Comparison of ENCODE assay signal across 21 cellular contexts in the genomic region with DNA sequence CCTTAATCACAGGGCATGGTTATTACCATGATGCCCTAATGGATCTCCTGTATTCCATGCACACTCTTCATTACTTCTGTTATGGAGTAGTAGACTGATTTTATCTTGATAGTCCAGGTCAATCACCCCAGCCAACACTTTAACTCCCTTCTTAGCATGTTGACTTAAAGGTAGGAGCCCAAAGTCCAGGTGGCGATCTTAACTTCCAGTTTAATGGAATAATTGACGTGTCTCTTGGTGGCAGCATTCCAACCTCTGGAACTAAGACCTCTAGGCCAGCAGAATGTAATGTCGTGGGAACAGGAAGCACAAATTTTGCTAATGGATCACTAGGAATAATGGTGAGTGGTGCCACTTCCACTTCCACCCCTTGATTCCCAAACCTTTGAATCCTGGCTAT.
DNase-seq lines count a peak whose midpoint lies in the region; ATAC-seq, FAIRE-seq and TF ChIP-seq lines count a peak whose summit lies in the region.
"Had no signal": no experiment of that assay in that cellular context is flagged by ENCODE, and none has a peak within 500 bp of the region (broad histone marks: within the 10 kb centered on the region; RNA-seq: fewer than 3 reads in every experiment).

No MANE protein-coding gene starts in this region.

- ATAC-seq in HepG2 = no peak
- ATAC-seq in GM21786 (IDR thresholded peaks at IDR 0.05; ENCODE audit: unreplicated experiment) = no peak
- no peak for ATAC-seq in heart left ventricle
- ATAC-seq: CD8-positive, alpha-beta T cell had no signal

- POLR2A ChIA-PET in HepG2 (lab: Yijun Ruan, JAX) = no interaction called here

- FAIRE-seq in HepG2 (lab: Jason Lieb, UNC) = no peak
- FAIRE-seq: A204.1, D721Med, G401.6, GM12891, GM19239 had no signal

- H4K20me1 ChIP-seq in HepG2 (ENCODE audit: insufficient read depth, low read length) = no peaks in the 10 kb centered on the region
- H4K20me1 ChIP-seq: BLaER1 had no signal

- DNase-seq in HepG2 (ENCODE audit: low spot score) (no peak), mucosa of gallbladder (ENCODE audit: low spot score) (peak; percentile 77), CD1c-positive myeloid dendritic cell (ENCODE audit: extremely low spot score) (no peak), heart left ventricle (no peak)
- DNase-seq: 8988T; ACHN; BE2C; C1 segment of cervical spinal cord; Caco-2; Calu3; CD4-positive, alpha-beta T cell; CD8-positive, alpha-beta T cell; DMS79 treated with DMSO at 0.1 percent for 48 hours; GF-D8 had no signal

- H3K36me3 ChIP-seq in HepG2 (replicated peaks in 1 of 2; ENCODE audit: control insufficient read depth in 1 of 2, insufficient read depth in 2 of 2, low read length in 2 of 2) (no peaks in the 10 kb centered on the region), heart left ventricle (no peaks in the 10 kb centered on the region)
- H3K36me3 ChIP-seq: BE2C, BLaER1 had no signal

- TF ChIP-seq POLR2A in HepG2 (IDR thresholded peaks at IDR 0.05; ENCODE audit: insufficient read depth in 1 of 2, low read depth in 2 of 2, low read length in 2 of 2) (no peak), heart left ventricle (IDR thresholded peaks at IDR 0.05) (no peak)

- TF ChIP-seq RAD21 in HepG2 (CRISPR knock-in tag; IDR thresholded peaks at IDR 0.05) = no peak

- in situ Hi-C loops in HepG2 (cut with HindIII; ENCODE audit: extremely low pct_ligation_motif_present, low pct_unique_long_range_greater_than_20kb) = no loop called here

- BruUV-seq in HepG2 (replicated peaks; lab: Mats Ljungman, UMichigan) = no TSS peak

- H3K4me2 ChIP-seq in HepG2 (ENCODE audit: low read depth, low read length) = no peak overlapping the region
- H3K4me2 ChIP-seq: BLaER1 had no signal

- WGBS in HepG2 (ENCODE audit: low lambda C conversion rate) = 0% methylated on average over 3 of the region's 3 CpGs
- 71 to 86% (median 77%) methylated on average over 3 of the region's 3 CpGs for WGBS in heart left ventricle, 4 donors

- TF ChIP-seq EP300 in HepG2 (IDR thresholded peaks at IDR 0.05; ENCODE audit: low read depth in 2 of 2, low read length in 2 of 2) = no peak
- no peak for TF ChIP-seq EP300 in HepG2 (CRISPR knock-in tag; IDR thresholded peaks at IDR 0.05; ENCODE audit: borderline replicate concordance)

- intact Hi-C loops in HepG2 (cut with micrococcal nuclease; ENCODE audit: unreplicated experiment) (no loop called here), heart left ventricle (cut with DNase I) (no loop called here)

- H3K9me3 ChIP-seq in HepG2 (ENCODE audit: low read length) = peaks cover 64% of the 10 kb centered on the region
- H3K9me3 ChIP-seq in heart left ventricle = peaks cover 0 to 8% (median 0%) of the 10 kb centered on the region in 12 donors
- H3K9me3 ChIP-seq: BE2C, Caco-2 had no signal

- CTCF ChIA-PET in HepG2 (lab: Yijun Ruan, JAX; ENCODE audit: low intra/inter-chr PET ratio, low total read pairs) = no interaction called here

- no peaks in the 10 kb centered on the region for H3K79me2 ChIP-seq in HepG2 (ENCODE audit: insufficient read depth, low read length)

- no peak for TF ChIP-seq CTCF in HepG2 (CRISPR knock-in tag; IDR thresholded peaks at IDR 0.05)
- TF ChIP-seq CTCF in heart left ventricle (IDR thresholded peaks at IDR 0.05) = no peak

- H3K4me3 ChIP-seq in HepG2 (replicated peaks in 1 of 3; ENCODE audit: insufficient read depth in 1 of 3, low read depth in 2 of 3, low read length in 3 of 3) (no peak overlapping the region), heart left ventricle (no peak overlapping the region)
- H3K4me3 ChIP-seq: BLaER1 had no signal

- H3K27me3 ChIP-seq in HepG2 (ENCODE audit: control insufficient read depth in 1 of 2, insufficient read depth in 2 of 2, low read length in 2 of 2) (no peaks in the 10 kb centered on the region), heart left ventricle (no peaks in the 10 kb centered on the region)
- H3K27me3 ChIP-seq: BE2C, BLaER1 had no signal

- H2AFZ ChIP-seq in HepG2 (ENCODE audit: low read length) = no peak overlapping the region

- no peaks in the 10 kb centered on the region for H3K4me1 ChIP-seq in HepG2 (ENCODE audit: insufficient read depth, low read length)
- H3K4me1 ChIP-seq in heart left ventricle = no peaks in the 10 kb centered on the region
- H3K4me1 ChIP-seq: BE2C, BLaER1, Caco-2 had no signal

- H3K27ac ChIP-seq in HepG2 (ENCODE audit: extremely low read length, insufficient read depth, low read length) (no peak overlapping the region), heart left ventricle (no peak overlapping the region)
- H3K27ac ChIP-seq: BLaER1 had no signal

- H3K9ac ChIP-seq in HepG2 (ENCODE audit: insufficient read depth, low read depth, low read length) = no peak overlapping the region
- H3K9ac ChIP-seq: BLaER1 had no signal

TF ChIP-seq in HepG2, 621 proteins besides CTCF, POLR2A, EP300 and RAD21:
- no peak for TF ChIP-seq ZSCAN21 (CRISPR knock-in tag; IDR thresholded peaks at IDR 0.05; ENCODE audit: borderline replicate concordance)
- TF ChIP-seq HNF4A (CRISPR knock-in tag; IDR thresholded peaks at IDR 0.05) = peak; percentile 23; the same call in 1 of the 2 replicates
- peak; percentile 25; the same call in 1 of the 2 replicates for TF ChIP-seq ZMYM4 (CRISPR knock-in tag; IDR thresholded peaks at IDR 0.05)
